ENCODE assay signal across 30 cellular contexts in genomic region chr3:131912255-131912654, GRCh38.
"Had no signal": no experiment of that assay in that cellular context is flagged by ENCODE, and none has a peak within 500 bp of the region (broad histone marks: within the 10 kb centered on the region; RNA-seq: fewer than 3 reads in every experiment).

No MANE protein-coding gene starts in this region.

- H3K9me2 ChIP-seq: SK-N-SH had no signal

- H3K9ac ChIP-seq: SK-N-SH had no signal

- H3K36me3 Mint-ChIP-seq: activated CD4-positive, alpha-beta memory T cell treated with anti-CD3 and anti-CD28 coated beads for 36 hours; activated naive CD4-positive, alpha-beta T cell treated with anti-CD3 and anti-CD28 coated beads, Interleukin-2, amount 10 ng/mL, durations not matched to agents 7 days and 5 days; activated naive CD8-positive, alpha-beta T cell had no signal

- H3K4me1 Mint-ChIP-seq: activated B cell treated with CpG ODN at 0.5 μM for 24 hours; activated naive CD4-positive, alpha-beta T cell treated with anti-CD3 and anti-CD28 coated beads, Interleukin-2, amount 10 ng/mL, durations not matched to agents 7 days and 5 days had no signal

- H3K4me3 Mint-ChIP-seq: activated B cell treated with CpG ODN at 0.5 μM for 24 hours; activated CD4-positive, alpha-beta memory T cell treated with anti-CD3 and anti-CD28 coated beads for 36 hours; activated naive CD4-positive, alpha-beta T cell treated with anti-CD3 and anti-CD28 coated beads, Interleukin-2, amount 10 ng/mL, durations not matched to agents 7 days and 5 days; activated naive CD8-positive, alpha-beta T cell; activated T-cell treated with anti-CD3 and anti-CD28 coated beads, Interleukin-2, amount 50 U/mL, for 4 hours; T-helper 1 cell treated with Interleukin-12 subunit alpha and Interleukin-12 subunit beta and Interleukin-4 antibody, amounts not matched to agents 30 μg/mL and 1 μg/mL, for 36 hours; T-helper 2 cell treated with Interferon-gamma antibody and Interleukin-4, amounts not matched to agents 5 μg/mL and 100 μg/mL, for 36 hours had no signal

- H3K4me2 ChIP-seq: SK-N-SH had no signal

- H3K36me3 ChIP-seq: brain microvascular endothelial cell, SJSA1 had no signal

- H3K4me1 ChIP-seq: SJSA1 had no signal

- H3K9me3 ChIP-seq: SJSA1, SK-N-SH had no signal

- H3K9me3 Mint-ChIP-seq: activated B cell treated with CpG ODN at 0.5 μM for 24 hours; activated T-cell treated with anti-CD3 and anti-CD28 coated beads, Interleukin-2, amount 50 U/mL, for 4 hours; T-helper 1 cell treated with Interleukin-12 subunit alpha and Interleukin-12 subunit beta and Interleukin-4 antibody, amounts not matched to agents 30 μg/mL and 1 μg/mL, for 36 hours; T-helper 2 cell treated with Interferon-gamma antibody and Interleukin-4, amounts not matched to agents 5 μg/mL and 100 μg/mL, for 36 hours had no signal

- H3K27me3 ChIP-seq: brain microvascular endothelial cell, SJSA1 had no signal

- H3K27me3 Mint-ChIP-seq: activated B cell treated with CpG ODN at 0.5 μM for 24 hours; activated CD4-positive, alpha-beta memory T cell treated with anti-CD3 and anti-CD28 coated beads for 36 hours; activated naive CD4-positive, alpha-beta T cell treated with anti-CD3 and anti-CD28 coated beads, Interleukin-2, amount 10 ng/mL, durations not matched to agents 7 days and 5 days had no signal

- DNase-seq: activated B cell treated with CpG ODN at 0.5 μM for 24 hours; activated CD4-positive, alpha-beta memory T cell treated with anti-CD3 and anti-CD28 coated beads for 36 hours; activated CD4-positive, alpha-beta T cell treated with anti-CD3 and anti-CD28 coated beads for 4 hours; activated CD4-positive, alpha-beta T cell treated with anti-CD3 and anti-CD28 coated beads, Interleukin-2, amount 50 U/mL, for 1 hour; activated CD4-positive, CD25-positive, alpha-beta regulatory T cell treated with anti-CD3 and anti-CD28 coated beads, Interleukin-2, amount 50 U/mL, for 72 hours; activated CD8-positive, alpha-beta memory T cell treated with anti-CD3 and anti-CD28 coated beads, Interleukin-2, amount 50 U/mL, for 4 hours; activated effector memory CD4-positive, alpha-beta T cell treated with Interleukin-2 at 50 U/mL for 16 hours; activated naive CD4-positive, alpha-beta T cell treated with anti-CD3 and anti-CD28 coated beads, Interleukin-2, amount 10 ng/mL, durations not matched to agents 7 days and 5 days; activated T-cell treated with anti-CD3 and anti-CD28 coated beads for 4 hours; activated T-cell treated with anti-CD3 and anti-CD28 coated beads, Interleukin-2, amount 50 U/mL, for 4 hours; amniotic stem cell; aorta; brain microvascular endothelial cell; central memory CD4-positive, alpha-beta T cell; MM.1S; MV-4-11; NCI-H1092; NCI-H1436 treated with DMSO at 0.1 percent for 48 hours; NCI-H1694 treated with DMSO at 0.1 percent for 48 hours; NCI-H2029; NCI-H345; NCI-H524 treated with DMSO at 0.1 percent for 48 hours; RPMI8226; SHP77 treated with DMSO at 0.1 percent for 48 hours; SK-N-SH had no signal

- H3K27ac ChIP-seq: brain microvascular endothelial cell, SJSA1 had no signal

- H3K4me3 ChIP-seq: SJSA1 had no signal

- ATAC-seq: activated T-cell treated with anti-CD3 and anti-CD28 coated beads, Interleukin-2, amount 50 U/mL, for 4 hours; Panc1 had no signal

- H3K27ac Mint-ChIP-seq: activated B cell treated with CpG ODN at 0.5 μM for 24 hours; activated CD4-positive, alpha-beta memory T cell treated with anti-CD3 and anti-CD28 coated beads for 36 hours; activated naive CD4-positive, alpha-beta T cell treated with anti-CD3 and anti-CD28 coated beads, Interleukin-2, amount 10 ng/mL, durations not matched to agents 7 days and 5 days; activated naive CD8-positive, alpha-beta T cell; T-helper 1 cell treated with Interleukin-12 subunit alpha and Interleukin-12 subunit beta and Interleukin-4 antibody, amounts not matched to agents 30 μg/mL and 1 μg/mL, for 36 hours; T-helper 2 cell treated with Interferon-gamma antibody and Interleukin-4, amounts not matched to agents 5 μg/mL and 100 μg/mL, for 36 hours had no signal
